In the genomic region with DNA sequence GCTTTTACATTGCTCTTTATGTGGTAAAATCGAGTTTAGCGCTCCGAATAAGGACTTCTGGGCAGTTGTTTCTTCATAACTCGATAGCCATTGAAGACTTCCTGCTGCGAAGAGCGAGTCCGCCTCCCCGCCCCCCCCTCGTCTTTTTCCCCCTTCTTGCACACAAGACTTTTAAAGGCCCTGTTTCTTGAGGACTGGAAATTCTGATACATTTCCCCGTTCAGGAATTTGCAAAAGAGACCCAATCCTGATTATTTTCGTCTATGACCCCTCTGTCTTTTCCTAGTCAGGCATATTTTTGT, we compare ENCODE assay signal across 8 cellular contexts.
DNase-seq lines count a peak whose midpoint lies in the region; ATAC-seq and TF ChIP-seq lines count a peak whose summit lies in the region.

No MANE protein-coding gene starts in this region.

- H3K4me1 ChIP-seq in iPS-15b (ENCODE audit: control insufficient read depth, insufficient read depth, low read length), result peaks cover 12% of the 10 kb centered on the region

- CTCF ChIA-PET in AG04449 (lab: Yijun Ruan, JAX), result interaction anchor here (1.1 to 1.4 kb wide), 3 partner anchors 26 to 219 kb away, joined by 3 to 4 read pairs (median 3); no protein-coding TSS in a partner anchor

- H3K4me3 Mint-ChIP-seq in activated naive CD8-positive, alpha-beta T cell treated with anti-CD3 and anti-CD28 coated beads, Interleukin-2, amount 50 U/mL, for 24 hours, result peak overlapping the region; percentile 98
- H3K4me3 Mint-ChIP-seq in stimulated activated naive B cell treated with anti-CD40 and anti-IgM and Interleukin-4, amounts not matched to agents 10 μg/mL and 1 μg/mL and 100 μg/mL, for 72 hours, result peak overlapping the region; percentile 88 to 98

- ATAC-seq in activated naive CD8-positive, alpha-beta T cell treated with anti-CD3 and anti-CD28 coated beads, Interleukin-2, amount 50 U/mL, for 24 hours, result no peak
- no peak for ATAC-seq in stimulated activated naive B cell treated with anti-CD40 and anti-IgM and Interleukin-4, amounts not matched to agents 10 μg/mL and 1 μg/mL and 100 μg/mL, for 72 hours (replicated peaks)
- no peak for ATAC-seq in HG03354 (IDR thresholded peaks at IDR 0.05; ENCODE audit: poor library complexity, severe bottlenecking, unreplicated experiment)
- no peak for ATAC-seq in HG03442 (IDR thresholded peaks at IDR 0.05; ENCODE audit: unreplicated experiment)

- H3K36me3 ChIP-seq in iPS-15b (ENCODE audit: control insufficient read depth, insufficient read depth, low read length), result no peaks in the 10 kb centered on the region

- H3K36me3 Mint-ChIP-seq in activated naive CD8-positive, alpha-beta T cell treated with anti-CD3 and anti-CD28 coated beads, Interleukin-2, amount 50 U/mL, for 24 hours (ENCODE audit: low read depth), result peaks cover 9% of the 10 kb centered on the region
- peaks cover 10 to 13% of the 10 kb centered on the region in 2 donors for H3K36me3 Mint-ChIP-seq in stimulated activated naive B cell treated with anti-CD40 and anti-IgM and Interleukin-4, amounts not matched to agents 10 μg/mL and 1 μg/mL and 100 μg/mL, for 72 hours

- H3K9ac ChIP-seq in iPS-15b (ENCODE audit: low read depth, low read length), result peak overlapping the region; percentile 71

- peaks cover 46% of the 10 kb centered on the region for H3K4me1 Mint-ChIP-seq in activated naive CD8-positive, alpha-beta T cell treated with anti-CD3 and anti-CD28 coated beads, Interleukin-2, amount 50 U/mL, for 24 hours
- H3K4me1 Mint-ChIP-seq in stimulated activated naive B cell treated with anti-CD40 and anti-IgM and Interleukin-4, amounts not matched to agents 10 μg/mL and 1 μg/mL and 100 μg/mL, for 72 hours, result peaks cover 11 to 21% of the 10 kb centered on the region in 2 donors

- no peaks in the 10 kb centered on the region for H3K9me3 Mint-ChIP-seq in activated naive CD8-positive, alpha-beta T cell treated with anti-CD3 and anti-CD28 coated beads, Interleukin-2, amount 50 U/mL, for 24 hours
- H3K9me3 Mint-ChIP-seq in stimulated activated naive B cell treated with anti-CD40 and anti-IgM and Interleukin-4, amounts not matched to agents 10 μg/mL and 1 μg/mL and 100 μg/mL, for 72 hours, result no peaks in the 10 kb centered on the region

- peak overlapping the region; percentile 98 for H3K27ac Mint-ChIP-seq in activated naive CD8-positive, alpha-beta T cell treated with anti-CD3 and anti-CD28 coated beads, Interleukin-2, amount 50 U/mL, for 24 hours
- H3K27ac Mint-ChIP-seq in stimulated activated naive B cell treated with anti-CD40 and anti-IgM and Interleukin-4, amounts not matched to agents 10 μg/mL and 1 μg/mL and 100 μg/mL, for 72 hours, result peak overlapping the region; percentile 100

- POLR2A ChIA-PET in AG04449 (lab: Yijun Ruan, JAX), result interaction anchor here (1.8 to 3.9 kb wide), 8 partner anchors 201 to 1162 kb away, joined by 6 to 52 read pairs (median 24); no protein-coding TSS in a partner anchor

- H3K9me3 ChIP-seq in iPS-15b (ENCODE audit: control insufficient read depth, insufficient read depth, low read length), result no peaks in the 10 kb centered on the region

- no peaks in the 10 kb centered on the region for H3K27me3 ChIP-seq in iPS-15b (ENCODE audit: control insufficient read depth, insufficient read depth, low read length)

- H3K27me3 Mint-ChIP-seq in activated naive CD8-positive, alpha-beta T cell treated with anti-CD3 and anti-CD28 coated beads, Interleukin-2, amount 50 U/mL, for 24 hours, result peaks cover 2% of the 10 kb centered on the region
- no peaks in the 10 kb centered on the region for H3K27me3 Mint-ChIP-seq in stimulated activated naive B cell treated with anti-CD40 and anti-IgM and Interleukin-4, amounts not matched to agents 10 μg/mL and 1 μg/mL and 100 μg/mL, for 72 hours

- no peak for DNase-seq in AG04449 (ENCODE audit: low read depth, low spot score)
- DNase-seq in HFF-Myc (ENCODE audit: extremely low read depth, low read depth), result no peak
- peak; percentile 27 for DNase-seq in activated naive CD8-positive, alpha-beta T cell treated with anti-CD3 and anti-CD28 coated beads, Interleukin-2, amount 50 U/mL, for 24 hours
- DNase-seq in stimulated activated naive B cell treated with anti-CD40 and anti-IgM and Interleukin-4, amounts not matched to agents 10 μg/mL and 1 μg/mL and 100 μg/mL, for 72 hours, result no peak
- no peak for DNase-seq in DMS114 treated with DMSO at 0.1 percent for 48 hours (lab: John Stamatoyannopoulos, UW; ENCODE audit: unreplicated experiment)

- H3K4me3 ChIP-seq in AG04449 (ENCODE audit: low read depth, low read length) (peak overlapping the region; percentile 93), HFF-Myc (replicated peaks; ENCODE audit: low read depth, low read length) (peak overlapping the region; percentile 66), iPS-15b (ENCODE audit: low read depth, low read length) (peak overlapping the region; percentile 91)

- TF ChIP-seq CTCF in AG04449 (IDR thresholded peaks at IDR 0.05; ENCODE audit: insufficient read depth, low read length, missing control alignments), result no peak
- no peak for TF ChIP-seq CTCF in HFF-Myc (IDR thresholded peaks at IDR 0.05; ENCODE audit: low read depth, low read length, missing control alignments)
